Comparison of ENCODE assay signal across 8 cellular contexts in the genomic region with DNA sequence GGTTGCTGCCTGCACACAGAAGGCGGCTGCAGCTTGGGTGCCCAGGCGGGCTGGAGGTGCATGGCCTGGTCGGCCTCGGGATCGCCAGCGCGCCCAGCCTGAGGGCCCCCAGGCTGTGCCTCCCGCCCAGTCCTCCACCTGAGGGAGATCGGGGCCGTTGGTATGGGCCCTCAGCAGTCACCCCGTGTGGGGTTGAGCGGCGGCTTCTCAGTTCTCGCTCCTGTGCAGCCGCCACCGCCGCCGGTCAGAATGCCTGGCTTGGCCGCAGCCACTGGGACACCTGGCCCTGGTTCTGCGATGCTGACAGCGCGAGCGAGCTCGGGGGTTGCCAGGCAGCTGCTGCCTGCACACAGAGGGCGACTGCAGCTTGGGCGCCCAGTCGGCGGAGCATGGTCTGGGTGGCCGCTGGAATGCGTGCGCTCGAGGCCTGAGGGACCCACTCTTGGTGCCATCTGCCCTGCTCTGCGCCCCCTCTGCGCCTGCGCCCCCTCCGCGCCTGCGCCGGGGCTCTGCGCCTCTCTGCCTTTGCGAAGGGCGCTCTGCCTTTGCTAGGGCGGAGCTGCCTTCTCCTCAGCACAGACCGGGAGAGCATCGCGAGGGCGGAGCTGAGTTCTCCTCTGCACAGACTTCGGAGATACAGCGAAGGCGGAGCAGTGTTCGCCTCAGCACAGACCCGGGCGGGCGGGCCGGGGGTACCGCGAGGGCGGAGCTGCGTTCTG.
DNase-seq lines count a peak whose midpoint lies in the region; ATAC-seq and TF ChIP-seq lines count a peak whose summit lies in the region.

No MANE protein-coding gene starts in this region.

- peak; percentile 66 for TF ChIP-seq POLR2A in Raji (IDR thresholded peaks at IDR 0.05; ENCODE audit: insufficient read depth, low read depth, low read length)

- ATAC-seq in GM19328 (IDR thresholded peaks at IDR 0.05; ENCODE audit: unreplicated experiment): peak; percentile 100
- peak; percentile 100 for ATAC-seq in HG03064 (IDR thresholded peaks at IDR 0.05; ENCODE audit: low read depth, unreplicated experiment)

- DNase-seq in Ammon's horn (ENCODE audit: low spot score) (peak; percentile 90), fibroblast of gingiva (ENCODE audit: low read depth) (peak; percentile 54), mucosa of gallbladder (ENCODE audit: low spot score) (peak; percentile 73)
- DNase-seq in activated effector memory CD4-positive, alpha-beta T cell treated with Interleukin-2 at 50 U/mL for 16 hours: peak; percentile 64
- peak; percentile 13 to 58 (median 30) for DNase-seq in stimulated activated CD4-positive, alpha-beta T cell treated with anti-CD3 and anti-CD28 coated beads, TNF-alpha, amount 100 ng/mL, for 1 hour (ENCODE audit: low read depth in 3 of 3, low spot score in 1 of 3)

Comparison
In these comparisons a context has a peak if more than half of its experiments do, and no peak if none do; other contexts are left out.
1. Peak in every context shown above with its lines: DNase-seq and ATAC-seq.
2. DNase-seq: peak in every context shown above with its lines; median percentile 90 in Ammon's horn; 73 in mucosa of gallbladder; 64 in activated effector memory CD4-positive, alpha-beta T cell treated with Interleukin-2 at 50 U/mL for 16 hours; 54 in fibroblast of gingiva; 30 in stimulated activated CD4-positive, alpha-beta T cell treated with anti-CD3 and anti-CD28 coated beads, TNF-alpha, amount 100 ng/mL, for 1 hour.